Comparison of ENCODE assay signal across 1 cellular context in the genomic region with DNA sequence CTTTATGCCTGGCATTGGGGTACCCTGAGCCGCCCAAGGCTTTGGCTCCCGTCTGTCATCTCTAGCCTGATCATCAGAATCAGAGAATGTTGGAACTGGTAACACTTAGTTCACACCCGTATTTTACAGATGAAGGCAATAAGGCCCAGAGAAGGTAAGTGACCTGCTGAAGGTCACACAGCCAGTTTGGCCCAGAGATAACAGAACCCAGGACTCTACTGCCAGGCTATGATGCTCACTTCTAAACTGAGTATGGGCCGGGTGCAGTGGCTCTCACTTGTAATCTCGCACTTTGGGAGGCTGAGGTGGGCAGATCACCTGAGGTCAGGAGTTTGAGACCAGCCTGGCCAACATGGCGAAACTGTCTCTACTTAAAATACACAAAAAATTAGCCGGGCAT.
TF ChIP-seq lines count a peak whose summit lies in the region.

No MANE protein-coding gene starts in this region.

TF ChIP-seq in GM23338, 12 proteins besides CTCF, POLR2A, EP300 and RAD21 (continued from another document):
- TF ChIP-seq, protein P1, sequence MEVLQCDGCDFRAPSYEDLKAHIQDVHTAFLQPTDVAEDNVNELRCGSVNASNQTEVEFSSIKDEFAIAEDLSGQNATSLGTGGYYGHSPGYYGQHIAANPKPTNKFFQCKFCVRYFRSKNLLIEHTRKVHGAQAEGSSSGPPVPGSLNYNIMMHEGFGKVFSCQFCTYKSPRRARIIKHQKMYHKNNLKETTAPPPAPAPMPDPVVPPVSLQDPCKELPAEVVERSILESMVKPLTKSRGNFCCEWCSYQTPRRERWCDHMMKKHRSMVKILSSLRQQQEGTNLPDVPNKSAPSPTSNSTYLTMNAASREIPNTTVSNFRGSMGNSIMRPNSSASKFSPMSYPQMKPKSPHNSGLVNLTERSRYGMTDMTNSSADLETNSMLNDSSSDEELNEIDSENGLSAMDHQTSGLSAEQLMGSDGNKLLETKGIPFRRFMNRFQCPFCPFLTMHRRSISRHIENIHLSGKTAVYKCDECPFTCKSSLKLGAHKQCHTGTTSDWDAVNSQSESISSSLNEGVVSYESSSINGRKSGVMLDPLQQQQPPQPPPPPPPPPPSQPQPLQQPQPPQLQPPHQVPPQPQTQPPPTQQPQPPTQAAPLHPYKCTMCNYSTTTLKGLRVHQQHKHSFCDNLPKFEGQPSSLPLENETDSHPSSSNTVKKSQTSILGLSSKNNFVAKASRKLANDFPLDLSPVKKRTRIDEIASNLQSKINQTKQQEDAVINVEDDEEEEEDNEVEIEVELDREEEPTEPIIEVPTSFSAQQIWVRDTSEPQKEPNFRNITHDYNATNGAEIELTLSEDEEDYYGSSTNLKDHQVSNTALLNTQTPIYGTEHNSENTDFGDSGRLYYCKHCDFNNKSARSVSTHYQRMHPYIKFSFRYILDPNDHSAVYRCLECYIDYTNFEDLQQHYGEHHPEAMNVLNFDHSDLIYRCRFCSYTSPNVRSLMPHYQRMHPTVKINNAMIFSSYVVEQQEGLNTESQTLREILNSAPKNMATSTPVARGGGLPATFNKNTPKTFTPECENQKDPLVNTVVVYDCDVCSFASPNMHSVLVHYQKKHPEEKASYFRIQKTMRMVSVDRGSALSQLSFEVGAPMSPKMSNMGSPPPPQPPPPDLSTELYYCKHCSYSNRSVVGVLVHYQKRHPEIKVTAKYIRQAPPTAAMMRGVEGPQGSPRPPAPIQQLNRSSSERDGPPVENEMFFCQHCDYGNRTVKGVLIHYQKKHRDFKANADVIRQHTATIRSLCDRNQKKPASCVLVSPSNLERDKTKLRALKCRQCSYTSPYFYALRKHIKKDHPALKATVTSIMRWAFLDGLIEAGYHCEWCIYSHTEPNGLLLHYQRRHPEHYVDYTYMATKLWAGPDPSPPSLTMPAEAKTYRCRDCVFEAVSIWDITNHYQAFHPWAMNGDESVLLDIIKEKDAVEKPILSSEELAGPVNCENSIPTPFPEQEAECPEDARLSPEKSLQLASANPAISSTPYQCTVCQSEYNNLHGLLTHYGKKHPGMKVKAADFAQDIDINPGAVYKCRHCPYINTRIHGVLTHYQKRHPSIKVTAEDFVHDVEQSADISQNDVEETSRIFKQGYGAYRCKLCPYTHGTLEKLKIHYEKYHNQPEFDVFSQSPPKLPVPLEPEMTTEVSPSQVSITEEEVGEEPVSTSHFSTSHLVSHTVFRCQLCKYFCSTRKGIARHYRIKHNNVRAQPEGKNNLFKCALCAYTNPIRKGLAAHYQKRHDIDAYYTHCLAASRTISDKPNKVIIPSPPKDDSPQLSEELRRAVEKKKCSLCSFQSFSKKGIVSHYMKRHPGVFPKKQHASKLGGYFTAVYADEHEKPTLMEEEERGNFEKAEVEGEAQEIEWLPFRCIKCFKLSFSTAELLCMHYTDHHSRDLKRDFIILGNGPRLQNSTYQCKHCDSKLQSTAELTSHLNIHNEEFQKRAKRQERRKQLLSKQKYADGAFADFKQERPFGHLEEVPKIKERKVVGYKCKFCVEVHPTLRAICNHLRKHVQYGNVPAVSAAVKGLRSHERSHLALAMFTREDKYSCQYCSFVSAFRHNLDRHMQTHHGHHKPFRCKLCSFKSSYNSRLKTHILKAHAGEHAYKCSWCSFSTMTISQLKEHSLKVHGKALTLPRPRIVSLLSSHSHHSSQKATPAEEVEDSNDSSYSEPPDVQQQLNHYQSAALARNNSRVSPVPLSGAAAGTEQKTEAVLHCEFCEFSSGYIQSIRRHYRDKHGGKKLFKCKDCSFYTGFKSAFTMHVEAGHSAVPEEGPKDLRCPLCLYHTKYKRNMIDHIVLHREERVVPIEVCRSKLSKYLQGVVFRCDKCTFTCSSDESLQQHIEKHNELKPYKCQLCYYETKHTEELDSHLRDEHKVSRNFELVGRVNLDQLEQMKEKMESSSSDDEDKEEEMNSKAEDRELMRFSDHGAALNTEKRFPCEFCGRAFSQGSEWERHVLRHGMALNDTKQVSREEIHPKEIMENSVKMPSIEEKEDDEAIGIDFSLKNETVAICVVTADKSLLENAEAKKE (CRISPR knock-in tag; IDR thresholded peaks at IDR 0.05): no peak
- TF ChIP-seq, protein P2, sequence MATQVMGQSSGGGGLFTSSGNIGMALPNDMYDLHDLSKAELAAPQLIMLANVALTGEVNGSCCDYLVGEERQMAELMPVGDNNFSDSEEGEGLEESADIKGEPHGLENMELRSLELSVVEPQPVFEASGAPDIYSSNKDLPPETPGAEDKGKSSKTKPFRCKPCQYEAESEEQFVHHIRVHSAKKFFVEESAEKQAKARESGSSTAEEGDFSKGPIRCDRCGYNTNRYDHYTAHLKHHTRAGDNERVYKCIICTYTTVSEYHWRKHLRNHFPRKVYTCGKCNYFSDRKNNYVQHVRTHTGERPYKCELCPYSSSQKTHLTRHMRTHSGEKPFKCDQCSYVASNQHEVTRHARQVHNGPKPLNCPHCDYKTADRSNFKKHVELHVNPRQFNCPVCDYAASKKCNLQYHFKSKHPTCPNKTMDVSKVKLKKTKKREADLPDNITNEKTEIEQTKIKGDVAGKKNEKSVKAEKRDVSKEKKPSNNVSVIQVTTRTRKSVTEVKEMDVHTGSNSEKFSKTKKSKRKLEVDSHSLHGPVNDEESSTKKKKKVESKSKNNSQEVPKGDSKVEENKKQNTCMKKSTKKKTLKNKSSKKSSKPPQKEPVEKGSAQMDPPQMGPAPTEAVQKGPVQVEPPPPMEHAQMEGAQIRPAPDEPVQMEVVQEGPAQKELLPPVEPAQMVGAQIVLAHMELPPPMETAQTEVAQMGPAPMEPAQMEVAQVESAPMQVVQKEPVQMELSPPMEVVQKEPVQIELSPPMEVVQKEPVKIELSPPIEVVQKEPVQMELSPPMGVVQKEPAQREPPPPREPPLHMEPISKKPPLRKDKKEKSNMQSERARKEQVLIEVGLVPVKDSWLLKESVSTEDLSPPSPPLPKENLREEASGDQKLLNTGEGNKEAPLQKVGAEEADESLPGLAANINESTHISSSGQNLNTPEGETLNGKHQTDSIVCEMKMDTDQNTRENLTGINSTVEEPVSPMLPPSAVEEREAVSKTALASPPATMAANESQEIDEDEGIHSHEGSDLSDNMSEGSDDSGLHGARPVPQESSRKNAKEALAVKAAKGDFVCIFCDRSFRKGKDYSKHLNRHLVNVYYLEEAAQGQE (IDR thresholded peaks at IDR 0.05; ENCODE audit: unreplicated experiment): no peak
- TF ChIP-seq JUNB (IDR thresholded peaks at IDR 0.05; ENCODE audit: unreplicated experiment) (no peak), ZNF331 (CRISPR knock-in tag; IDR thresholded peaks at IDR 0.05; ENCODE audit: low read depth) (no peak), EZH2 (IDR thresholded peaks at IDR 0.05; ENCODE audit: low read depth, unreplicated experiment) (no peak), CREB1 (CRISPR knock-in tag; IDR thresholded peaks at IDR 0.05; ENCODE audit: low read depth) (no peak), NANOG (IDR thresholded peaks at IDR 0.05; ENCODE audit: borderline replicate concordance) (no peak)
- TF ChIP-seq, protein P3, sequence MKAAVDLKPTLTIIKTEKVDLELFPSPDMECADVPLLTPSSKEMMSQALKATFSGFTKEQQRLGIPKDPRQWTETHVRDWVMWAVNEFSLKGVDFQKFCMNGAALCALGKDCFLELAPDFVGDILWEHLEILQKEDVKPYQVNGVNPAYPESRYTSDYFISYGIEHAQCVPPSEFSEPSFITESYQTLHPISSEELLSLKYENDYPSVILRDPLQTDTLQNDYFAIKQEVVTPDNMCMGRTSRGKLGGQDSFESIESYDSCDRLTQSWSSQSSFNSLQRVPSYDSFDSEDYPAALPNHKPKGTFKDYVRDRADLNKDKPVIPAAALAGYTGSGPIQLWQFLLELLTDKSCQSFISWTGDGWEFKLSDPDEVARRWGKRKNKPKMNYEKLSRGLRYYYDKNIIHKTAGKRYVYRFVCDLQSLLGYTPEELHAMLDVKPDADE (IDR thresholded peaks at IDR 0.05): no peak
